In the genomic region with DNA sequence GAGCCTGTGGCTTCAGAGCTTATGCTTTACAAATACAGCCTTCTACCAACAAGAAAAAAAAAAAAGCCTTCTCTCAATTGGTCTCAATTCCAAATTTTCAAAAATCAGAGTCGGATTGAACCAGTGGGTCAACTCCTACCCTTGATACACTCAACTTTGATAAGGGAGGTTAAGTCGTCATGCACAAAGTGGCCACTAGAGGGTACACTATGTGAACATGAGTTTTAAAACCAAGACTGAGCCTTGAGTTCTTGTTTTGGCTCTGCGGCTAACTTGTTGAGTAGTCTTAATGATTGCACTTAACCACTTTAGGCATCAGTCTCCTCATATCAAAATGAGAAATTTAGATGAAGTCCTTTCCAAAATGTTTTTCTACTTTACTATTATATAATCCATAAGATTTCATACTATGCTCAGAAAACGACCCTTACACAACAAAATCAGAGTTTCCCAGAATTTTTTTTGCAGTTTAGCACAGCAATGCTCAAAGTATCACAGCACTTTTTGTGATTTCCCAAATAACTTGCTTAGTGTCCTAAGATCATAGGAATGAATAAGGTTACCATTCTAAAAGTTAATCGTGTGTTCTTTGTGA, we compare ENCODE assay signal across 8 cellular contexts.
DNase-seq lines count a peak whose midpoint lies in the region; ATAC-seq and TF ChIP-seq lines count a peak whose summit lies in the region.

No MANE protein-coding gene starts in this region.

- CTCF ChIA-PET in HEK293T (lab: Yijun Ruan, JAX): interaction anchor here (0.6 to 0.7 kb wide), 2 partner anchors 50 to 151 kb away, joined by 3 read pairs; no protein-coding TSS in a partner anchor
- CTCF ChIA-PET in activated CD8-positive, alpha-beta T cell treated with anti-CD3 and anti-CD28 coated beads for 36 hours (lab: Charles Lee): interaction anchor here (0.7 to 3.8 kb wide), 48 partner anchors 8 to 392 kb away, joined by 3 to 39 read pairs (median 4); no protein-coding TSS in a partner anchor

- H3K4me1 Mint-ChIP-seq in activated CD8-positive, alpha-beta T cell treated with anti-CD3 and anti-CD28 coated beads for 36 hours (ENCODE audit: low read depth): peaks cover 16% of the 10 kb centered on the region

- POLR2A ChIA-PET in HEK293T (lab: Yijun Ruan, JAX): no interaction called here
- POLR2A ChIA-PET in activated CD8-positive, alpha-beta T cell treated with anti-CD3 and anti-CD28 coated beads for 36 hours (lab: Charles Lee): no interaction called here

- ATAC-seq in activated CD8-positive, alpha-beta T cell treated with anti-CD3 and anti-CD28 coated beads for 36 hours: peak; percentile 87
- ATAC-seq in omental fat pad (ENCODE audit: low FRiP score): no peak

- H3K9me3 Mint-ChIP-seq in activated CD8-positive, alpha-beta T cell treated with anti-CD3 and anti-CD28 coated beads for 36 hours: no peaks in the 10 kb centered on the region

- H3K4me3 Mint-ChIP-seq in activated CD8-positive, alpha-beta T cell treated with anti-CD3 and anti-CD28 coated beads for 36 hours: no peak overlapping the region

- no peak for TF ChIP-seq POLR2A in erythroblast (IDR thresholded peaks at IDR 0.05; ENCODE audit: low read length)

- peak; percentile 64 for DNase-seq in NCI-H2196 (lab: John Stamatoyannopoulos, UW; ENCODE audit: unreplicated experiment)
- no peak for DNase-seq in NCI-H2196 treated with DMSO at 0.1 percent for 48 hours (lab: John Stamatoyannopoulos, UW; ENCODE audit: unreplicated experiment)
- DNase-seq in HEK293T (ENCODE audit: extremely low spot score): peak; percentile 62
- peak; percentile 40 for DNase-seq in NCI-H2029 (lab: John Stamatoyannopoulos, UW)
- peak; percentile 88 for DNase-seq in activated CD8-positive, alpha-beta T cell treated with anti-CD3 and anti-CD28 coated beads for 36 hours
- DNase-seq in erythroblast (lab: John Stamatoyannopoulos, UW): peak; percentile 47 to 65
- peak; percentile 87 for DNase-seq in omental fat pad (ENCODE audit: low spot score)
- peak; percentile 57 for DNase-seq in ureter (ENCODE audit: low spot score)

- H3K36me3 Mint-ChIP-seq in activated CD8-positive, alpha-beta T cell treated with anti-CD3 and anti-CD28 coated beads for 36 hours (ENCODE audit: low read depth): no peaks in the 10 kb centered on the region

- intact Hi-C loops in activated CD8-positive, alpha-beta T cell treated with anti-CD3 and anti-CD28 coated beads for 36 hours (cut with micrococcal nuclease): loop anchor here (1.0 kb wide), 1 partner anchor 80 kb away; no protein-coding TSS in a partner anchor

- H3K27me3 Mint-ChIP-seq in activated CD8-positive, alpha-beta T cell treated with anti-CD3 and anti-CD28 coated beads for 36 hours: no peaks in the 10 kb centered on the region

- peak; percentile 83 for TF ChIP-seq CTCF in activated CD8-positive, alpha-beta T cell treated with anti-CD3 and anti-CD28 coated beads for 36 hours (IDR thresholded peaks at IDR 0.05)
- peak in 1 of 3 donors; percentile 15 for TF ChIP-seq CTCF in omental fat pad (IDR thresholded peaks at IDR 0.05)

- H3K27ac Mint-ChIP-seq in activated CD8-positive, alpha-beta T cell treated with anti-CD3 and anti-CD28 coated beads for 36 hours: no peak overlapping the region

TF ChIP-seq in HEK293T, 16 proteins besides CTCF, POLR2A, EP300 and RAD21:
- no peak for TF ChIP-seq ARNT (IDR thresholded peaks at IDR 0.05)
- no peak for TF ChIP-seq FOXK2 (IDR thresholded peaks at IDR 0.05)
- TF ChIP-seq, protein P1, sequence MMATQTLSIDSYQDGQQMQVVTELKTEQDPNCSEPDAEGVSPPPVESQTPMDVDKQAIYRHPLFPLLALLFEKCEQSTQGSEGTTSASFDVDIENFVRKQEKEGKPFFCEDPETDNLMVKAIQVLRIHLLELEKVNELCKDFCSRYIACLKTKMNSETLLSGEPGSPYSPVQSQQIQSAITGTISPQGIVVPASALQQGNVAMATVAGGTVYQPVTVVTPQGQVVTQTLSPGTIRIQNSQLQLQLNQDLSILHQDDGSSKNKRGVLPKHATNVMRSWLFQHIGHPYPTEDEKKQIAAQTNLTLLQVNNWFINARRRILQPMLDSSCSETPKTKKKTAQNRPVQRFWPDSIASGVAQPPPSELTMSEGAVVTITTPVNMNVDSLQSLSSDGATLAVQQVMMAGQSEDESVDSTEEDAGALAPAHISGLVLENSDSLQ (IDR thresholded peaks at IDR 0.05): no peak
- TF ChIP-seq CTBP1 (IDR thresholded peaks at IDR 0.05; ENCODE audit: borderline replicate concordance): no peak
- TF ChIP-seq L3MBTL2 (conservative IDR thresholded peaks at IDR 0.05): no peak
- no peak for TF ChIP-seq HDGF (IDR thresholded peaks at IDR 0.05; ENCODE audit: borderline replicate concordance)
- no peak for TF ChIP-seq BHLHE40 (IDR thresholded peaks at IDR 0.05; ENCODE audit: borderline replicate concordance)
- TF ChIP-seq ZNF384 (IDR thresholded peaks at IDR 0.05): no peak
- TF ChIP-seq LEF1 (IDR thresholded peaks at IDR 0.05; ENCODE audit: borderline replicate concordance): no peak
- TF ChIP-seq FOXM1 (IDR thresholded peaks at IDR 0.05; ENCODE audit: borderline replicate concordance): no peak
- no peak for TF ChIP-seq FOXA1 (IDR thresholded peaks at IDR 0.05)
- TF ChIP-seq TARDBP (IDR thresholded peaks at IDR 0.05): no peak
- no peak for TF ChIP-seq NFRKB (IDR thresholded peaks at IDR 0.05)
- no peak for TF ChIP-seq SP1 (IDR thresholded peaks at IDR 0.05)
- TF ChIP-seq ELF4 (IDR thresholded peaks at IDR 0.05): no peak
- TF ChIP-seq SUZ12 (IDR thresholded peaks at IDR 0.05): no peak
TF ChIP-seq in HEK293T: peak in this region for 0.
